ENCODE assay signal across 1 cellular context in genomic region chr1:228781801-228782661, GRCh38.
TF ChIP-seq lines count a peak whose summit lies in the region.

No MANE protein-coding gene starts in this region.

TF ChIP-seq in HepG2, 621 proteins besides CTCF, POLR2A, EP300 and RAD21 (continued from another document):
- peak; percentile 78 for TF ChIP-seq ZNF646 (CRISPR knock-in tag; IDR thresholded peaks at IDR 0.05)
- TF ChIP-seq SUZ12 (IDR thresholded peaks at IDR 0.05; ENCODE audit: low read depth, low read length), result no peak
- TF ChIP-seq ZNF329 (CRISPR knock-in tag; IDR thresholded peaks at IDR 0.05; ENCODE audit: low read depth), result no peak
- TF ChIP-seq HOXA7 (CRISPR knock-in tag; IDR thresholded peaks at IDR 0.05), result peak; percentile 79; the same call in 1 of the 2 replicates
- TF ChIP-seq CHCHD3 (CRISPR knock-in tag; IDR thresholded peaks at IDR 0.05), result peak; percentile 43
- TF ChIP-seq DZIP1 (CRISPR knock-in tag; IDR thresholded peaks at IDR 0.05), result no peak
- no peak for TF ChIP-seq LRRFIP1 (CRISPR knock-in tag; conservative IDR thresholded peaks at IDR 0.05)
- 0 out of 2 replicates have a peak, but pooled peaks have one; percentile 1 for TF ChIP-seq ATF7 (IDR thresholded peaks at IDR 0.05)
- no peak for TF ChIP-seq ATF7 (CRISPR knock-in tag; IDR thresholded peaks at IDR 0.05)
- TF ChIP-seq USF2 (IDR thresholded peaks at IDR 0.05; ENCODE audit: low read depth, low read length), result no peak
- TF ChIP-seq USF2 (CRISPR knock-in tag; IDR thresholded peaks at IDR 0.05; ENCODE audit: borderline replicate concordance), result no peak
- TF ChIP-seq CEBPB (IDR thresholded peaks at IDR 0.05; ENCODE audit: borderline replicate concordance, low read depth, low read length), result no peak
- TF ChIP-seq SYNCRIP (IDR thresholded peaks at IDR 0.05; ENCODE audit: insufficient read depth, low read depth, low read length), result no peak
- peak; percentile 42; the same call in 1 of the 2 replicates for TF ChIP-seq JUNB (CRISPR knock-in tag; IDR thresholded peaks at IDR 0.05; ENCODE audit: borderline replicate concordance)
- 0 out of 2 replicates have a peak, but pooled peaks have one; percentile 19 for TF ChIP-seq SAFB2 (CRISPR knock-in tag; IDR thresholded peaks at IDR 0.05; ENCODE audit: borderline replicate concordance, low read depth)
- TF ChIP-seq GLMP (CRISPR knock-in tag; IDR thresholded peaks at IDR 0.05; ENCODE audit: borderline replicate concordance), result peak; percentile 17; the same call in 1 of the 2 replicates
- no peak for TF ChIP-seq TCF7L2 (IDR thresholded peaks at IDR 0.05; ENCODE audit: low read depth, low read length)
- 0 out of 2 replicates have a peak, but pooled peaks have one; percentile 63 for TF ChIP-seq HOXA9 (CRISPR knock-in tag; IDR thresholded peaks at IDR 0.05; ENCODE audit: borderline replicate concordance)
- TF ChIP-seq WIZ (CRISPR knock-in tag; IDR thresholded peaks at IDR 0.05), result no peak
- TF ChIP-seq ZNF207 (IDR thresholded peaks at IDR 0.05; ENCODE audit: borderline replicate concordance), result 0 out of 2 replicates have a peak, but pooled peaks have one; percentile 54
- 0 out of 2 replicates have a peak, but pooled peaks have one; percentile 41 for TF ChIP-seq MTA1 (CRISPR knock-in tag; IDR thresholded peaks at IDR 0.05; ENCODE audit: borderline replicate concordance)
- no peak for TF ChIP-seq NR2F6 (IDR thresholded peaks at IDR 0.05)
- TF ChIP-seq NR2F6 (CRISPR knock-in tag; IDR thresholded peaks at IDR 0.05), result no peak
- TF ChIP-seq NR2C2 (CRISPR knock-in tag; IDR thresholded peaks at IDR 0.05; ENCODE audit: borderline replicate concordance), result 0 out of 2 replicates have a peak, but pooled peaks have one; percentile 16
- 0 out of 2 replicates have a peak, but pooled peaks have one; percentile 38 for TF ChIP-seq REL (CRISPR knock-in tag; conservative IDR thresholded peaks at IDR 0.05)
- TF ChIP-seq ZNF251 (CRISPR knock-in tag; IDR thresholded peaks at IDR 0.05), result 0 out of 2 replicates have a peak, but pooled peaks have one; percentile 39
- no peak for TF ChIP-seq YEATS2 (CRISPR knock-in tag; IDR thresholded peaks at IDR 0.05; ENCODE audit: borderline replicate concordance)
- TF ChIP-seq E2F5 (CRISPR knock-in tag; conservative IDR thresholded peaks at IDR 0.05), result no peak
- TF ChIP-seq ZBTB39 (CRISPR knock-in tag; IDR thresholded peaks at IDR 0.05), result 0 out of 2 replicates have a peak, but pooled peaks have one; percentile 22
- TF ChIP-seq NBN (conservative IDR thresholded peaks at IDR 0.05), result peak; percentile 58; the same call in 1 of the 2 replicates
- 0 out of 2 replicates have a peak, but pooled peaks have one; percentile 15 for TF ChIP-seq SOX6 (IDR thresholded peaks at IDR 0.05)
- no peak for TF ChIP-seq SOX6 (CRISPR knock-in tag; IDR thresholded peaks at IDR 0.05)
- TF ChIP-seq ZNF143 (CRISPR knock-in tag; IDR thresholded peaks at IDR 0.05), result no peak
- no peak for TF ChIP-seq PAF1 (CRISPR knock-in tag; IDR thresholded peaks at IDR 0.05)
